In genomic region chr3:122468896-122469533, GRCh38 we compare ENCODE assay signal across 15 cellular contexts. TPM values are rescaled to one million over a fixed set of nuclear protein-coding genes. Genes with fewer than 3 reads are reported as not detected.
DNase-seq lines count a peak whose midpoint lies in the region; ATAC-seq and TF ChIP-seq lines count a peak whose summit lies in the region.
"Had no signal": no experiment of that assay in that cellular context is flagged by ENCODE, and none has a peak within 500 bp of the region (broad histone marks: within the 10 kb centered on the region; RNA-seq: fewer than 3 reads in every experiment).

No MANE protein-coding gene starts in this region.

- H3K36me3 ChIP-seq in HUES6 (ENCODE audit: control insufficient read depth, insufficient read depth, low read length) (peaks cover 26% of the 10 kb centered on the region), mesenchymal stem cell (ENCODE audit: control insufficient read depth in 1 of 2, insufficient read depth in 2 of 2, low read depth in 1 of 2, low read length in 2 of 2) (peaks cover 3 to 37% of the 10 kb centered on the region in 2 experiments), osteoblast (ENCODE audit: insufficient read depth, low read length) (peaks cover 8% of the 10 kb centered on the region)

- no peak overlapping the region for H3K18ac ChIP-seq in mesenchymal stem cell (ENCODE audit: low read depth in 1 of 2, low read length in 2 of 2)

- peaks cover 89% of the 10 kb centered on the region for H3K79me2 ChIP-seq in osteoblast (ENCODE audit: insufficient read depth, low read length)

- no peak overlapping the region for H2BK15ac ChIP-seq in mesenchymal stem cell (ENCODE audit: low read depth, poor library complexity, severe bottlenecking)

- no peak overlapping the region for H3K4ac ChIP-seq in mesenchymal stem cell (ENCODE audit: low read depth in 1 of 2, low read length in 2 of 2)

- 52% methylated on average over 3 of the region's 3 CpGs for WGBS in mesenchymal stem cell

- no peak overlapping the region for H2AFZ ChIP-seq in mesenchymal stem cell (ENCODE audit: low read depth, low read length)
- no peak overlapping the region for H2AFZ ChIP-seq in osteoblast (ENCODE audit: low read length)

- H4K20me1 ChIP-seq in osteoblast (ENCODE audit: insufficient read depth, low read length) = peaks cover 29% of the 10 kb centered on the region

- DNase-seq in mesenchymal stem cell = no peak
- no peak for DNase-seq in NCI-H187 treated with DMSO at 0.1 percent for 48 hours (lab: John Stamatoyannopoulos, UW)
- DNase-seq in activated CD4-positive, CD25-positive, alpha-beta regulatory T cell (lab: John Stamatoyannopoulos, UW) = no peak
- DNase-seq in osteoblast (ENCODE audit: insufficient read length, low spot score, missing footprints) = no peak
- DNase-seq in NCI-H2227 treated with DMSO at 0.1 percent for 48 hours (lab: John Stamatoyannopoulos, UW) = no peak
- DNase-seq: activated CD4-positive, alpha-beta T cell treated with anti-CD3 and anti-CD28 coated beads for 4 hours; activated naive CD8-positive, alpha-beta T cell treated with anti-CD3 and anti-CD28 coated beads, Interleukin-2, amount 10 ng/mL, durations not matched to agents 7 days and 5 days; dorsolateral prefrontal cortex; KBM-7; NCI-H446; SJCRH30 had no signal

- no peak overlapping the region for H2BK120ac ChIP-seq in mesenchymal stem cell (ENCODE audit: low read depth, low read length)

- H3K4me1 ChIP-seq in HUES6 (ENCODE audit: control insufficient read depth, insufficient read depth, low read length) = peaks cover 44% of the 10 kb centered on the region
- peaks cover 4% of the 10 kb centered on the region for H3K4me1 ChIP-seq in mesenchymal stem cell (ENCODE audit: control insufficient read depth, insufficient read depth, low read depth, low read length)
- H3K4me1 ChIP-seq in osteoblast (ENCODE audit: insufficient read depth, low read length) = no peaks in the 10 kb centered on the region
- H3K4me1 ChIP-seq: SJCRH30 had no signal

- ATAC-seq in GM18498 (IDR thresholded peaks at IDR 0.05; ENCODE audit: unreplicated experiment) = peak; percentile 61
- peak; percentile 66 for ATAC-seq in GM21619 (IDR thresholded peaks at IDR 0.05; ENCODE audit: unreplicated experiment)

- no peak overlapping the region for H4K91ac ChIP-seq in mesenchymal stem cell (ENCODE audit: low read length)

- no peak overlapping the region for H2BK12ac ChIP-seq in mesenchymal stem cell (ENCODE audit: low read length in 2 of 2)

- no peak overlapping the region for H2AK5ac ChIP-seq in mesenchymal stem cell (ENCODE audit: low read length, severe bottlenecking)

- H3K23ac ChIP-seq in mesenchymal stem cell (ENCODE audit: low read length in 2 of 2) = no peak overlapping the region

- peak overlapping the region; percentile 9 for H2BK5ac ChIP-seq in mesenchymal stem cell (ENCODE audit: low read depth, low read length, poor library complexity, severe bottlenecking)

- H3K27ac ChIP-seq in HUES6 (ENCODE audit: low read depth, low read length) (peak overlapping the region; percentile 49; the same call in 1 of the 2 replicates), mesenchymal stem cell (ENCODE audit: low read length, poor library complexity, severe bottlenecking) (peak overlapping the region; percentile 82), osteoblast (ENCODE audit: low read depth, low read length) (no peak overlapping the region)
- H3K27ac ChIP-seq: SJCRH30, skin epidermis had no signal

- H4K8ac ChIP-seq in mesenchymal stem cell (ENCODE audit: low read length) = no peak overlapping the region

- peaks cover 8% of the 10 kb centered on the region for H3K79me1 ChIP-seq in mesenchymal stem cell (replicated peaks; ENCODE audit: low read length, poor library complexity, severe bottlenecking)

- no peak for TF ChIP-seq CTCF in osteoblast (IDR thresholded peaks at IDR 0.05; ENCODE audit: extremely low read depth, low read depth, low read length)

- H3K9ac ChIP-seq in HUES6 (ENCODE audit: low read length) (peak overlapping the region; percentile 30), mesenchymal stem cell (ENCODE audit: low read length) (no peak overlapping the region)

- H3K4me3 ChIP-seq in HUES6 (ENCODE audit: low read depth, low read length) (peak overlapping the region; percentile 27; the same call in 1 of the 2 replicates), mesenchymal stem cell (ENCODE audit: insufficient read depth in 1 of 2, low read depth in 1 of 2, low read length in 2 of 2) (no peak overlapping the region), osteoblast (ENCODE audit: insufficient read depth, low read length) (no peak overlapping the region)
- H3K4me3 ChIP-seq: dorsolateral prefrontal cortex, SJCRH30, skin epidermis had no signal

- H3K4me2 ChIP-seq in mesenchymal stem cell (ENCODE audit: low read length, poor library complexity, severe bottlenecking) = no peak overlapping the region
- no peak overlapping the region for H3K4me2 ChIP-seq in osteoblast (ENCODE audit: insufficient read depth, low read length)

- H3K27me3 ChIP-seq in HUES6 (ENCODE audit: control insufficient read depth, insufficient read depth, low read length) (no peaks in the 10 kb centered on the region), mesenchymal stem cell (ENCODE audit: control insufficient read depth in 1 of 2, insufficient read depth in 1 of 2, low read length in 2 of 2) (no peaks in the 10 kb centered on the region), osteoblast (ENCODE audit: insufficient read depth, low read length) (no peaks in the 10 kb centered on the region)
- H3K27me3 ChIP-seq: dorsolateral prefrontal cortex, SJCRH30 had no signal

- H3K14ac ChIP-seq in mesenchymal stem cell (ENCODE audit: low read length in 2 of 2) = no peak overlapping the region

- H3K9me3 ChIP-seq in HUES6 (ENCODE audit: control insufficient read depth, insufficient read depth, low read depth, low read length) (no peaks in the 10 kb centered on the region), mesenchymal stem cell (ENCODE audit: control insufficient read depth, low read length) (no peaks in the 10 kb centered on the region), osteoblast (ENCODE audit: low read depth, low read length) (no peaks in the 10 kb centered on the region)
- H3K9me3 ChIP-seq: SJCRH30 had no signal

RNA-seq across cellular contexts. Expression of gene KPNA1, which starts 45.7 kb away (rescaled TPM):
- polyA plus RNA-seq in mesenchymal stem cell (2013, experiment 1 of 2) = 43.4 TPM
- 46.6 TPM for polyA plus RNA-seq in mesenchymal stem cell (2013, experiment 2 of 2)
- total RNA-seq in osteoblast = 44.5 and 48.1 TPM in 2 replicates

RNA-seq across cellular contexts. Expression of gene WDR5B, which starts 53.2 kb away (rescaled TPM):
- 3.5 TPM for polyA plus RNA-seq in mesenchymal stem cell (2013, experiment 1 of 2)
- 3.3 TPM for polyA plus RNA-seq in mesenchymal stem cell (2013, experiment 2 of 2)
- 9.8 and 10.9 TPM in 2 replicates for total RNA-seq in osteoblast
